In the genomic region with DNA sequence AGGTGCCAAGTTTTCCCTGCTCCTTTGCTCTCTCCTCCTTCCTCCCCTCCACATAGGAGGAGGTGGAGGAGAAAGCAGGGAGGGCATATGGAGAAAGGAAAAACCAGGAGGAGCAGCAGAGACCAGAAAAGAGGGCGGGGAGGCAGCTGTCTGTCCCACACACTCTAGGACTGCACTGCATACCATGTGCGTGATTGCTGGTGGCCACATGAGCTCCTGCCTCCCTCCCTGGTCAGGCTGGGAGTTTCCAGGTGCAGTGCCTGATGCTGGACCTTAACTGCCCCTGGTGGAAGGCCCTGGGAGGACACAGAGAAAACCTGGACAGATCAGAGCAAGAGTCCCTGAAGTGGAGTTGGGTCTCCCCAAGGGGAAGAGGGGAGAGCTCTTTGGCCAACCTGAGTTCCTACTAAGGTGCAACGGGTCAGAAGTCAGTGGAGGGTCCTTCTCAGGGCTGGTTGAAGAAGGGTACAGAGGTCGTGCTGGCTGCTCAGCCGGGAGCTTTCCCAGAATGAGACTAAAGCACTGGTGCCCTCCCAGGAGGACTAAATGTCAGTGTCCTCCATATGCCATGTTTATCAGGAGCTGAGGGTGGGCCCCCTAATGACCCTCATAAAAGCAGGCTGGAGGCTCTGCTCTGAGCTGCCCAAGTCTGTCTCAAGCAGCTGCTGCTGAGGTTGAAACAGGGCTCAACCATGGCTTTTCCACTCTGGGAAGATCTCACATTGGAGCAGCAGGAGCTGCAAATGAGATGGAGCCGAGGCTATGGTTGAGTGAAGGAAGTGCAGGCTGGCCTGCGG, we compare ENCODE assay signal across 14 cellular contexts. TPM values are rescaled to one million over a fixed set of nuclear protein-coding genes. Genes with fewer than 3 reads are reported as not detected.
DNase-seq lines count a peak whose midpoint lies in the region; ATAC-seq and TF ChIP-seq lines count a peak whose summit lies in the region.
"Had no signal": no experiment of that assay in that cellular context is flagged by ENCODE, and none has a peak within 500 bp of the region (broad histone marks: within the 10 kb centered on the region; RNA-seq: fewer than 3 reads in every experiment).

No MANE protein-coding gene starts in this region.

- H3K27me3 Mint-ChIP-seq in T-helper 17 cell (peaks cover 39% of the 10 kb centered on the region), glutamatergic neuron (ENCODE audit: unreplicated experiment) (peaks cover 9% of the 10 kb centered on the region)

- no peak overlapping the region for H3K4me3 Mint-ChIP-seq in T-helper 17 cell
- H3K4me3 Mint-ChIP-seq in glutamatergic neuron (ENCODE audit: unreplicated experiment) = peak overlapping the region; percentile 52
- H3K4me3 Mint-ChIP-seq: naive thymus-derived CD8-positive, alpha-beta T cell had no signal

- no peak overlapping the region for H3K4me3 ChIP-seq in retinal pigment epithelial cell (ENCODE audit: low read length)
- H3K4me3 ChIP-seq: tibial nerve had no signal

- DNase-seq in NCI-H524 (lab: John Stamatoyannopoulos, UW) (peak; percentile 15 to 67), NCI-H524 treated with DMSO at 0.1 percent for 48 hours (lab: John Stamatoyannopoulos, UW) (no peak), T-helper 17 cell (no peak), glutamatergic neuron (no peak), retinal pigment epithelial cell (ENCODE audit: low read depth) (no peak), NOMO-1 treated with dmso at 0.1 percent for 144 hours (lab: John Stamatoyannopoulos, UW; ENCODE audit: unreplicated experiment) (no peak), T-helper 2 cell (no peak), cardiac septum (ENCODE audit: low spot score) (no peak)
- DNase-seq: activated CD4-positive, CD25-positive, alpha-beta regulatory T cell; activated T-cell treated with anti-CD3 and anti-CD28 coated beads, Interleukin-2, amount 50 U/mL, for 48 hours; DND-41; naive thymus-derived CD8-positive, alpha-beta T cell; Right ventricle myocardium superior had no signal

- TF ChIP-seq CTCF in glutamatergic neuron (IDR thresholded peaks at IDR 0.05; ENCODE audit: partially characterized antibody, unreplicated experiment) (no peak), retinal pigment epithelial cell (conservative IDR thresholded peaks at IDR 0.05; ENCODE audit: low read depth, low read length) (peak; percentile 38)

- no peaks in the 10 kb centered on the region for H3K9me3 ChIP-seq in T-helper 17 cell (ENCODE audit: control insufficient read depth, low read length, poor library complexity, severe bottlenecking)
- H3K9me3 ChIP-seq: tibial nerve had no signal

- peaks cover 4% of the 10 kb centered on the region for H3K9me3 Mint-ChIP-seq in glutamatergic neuron (ENCODE audit: unreplicated experiment)
- H3K9me3 Mint-ChIP-seq: naive thymus-derived CD8-positive, alpha-beta T cell had no signal

- intact Hi-C loops in cardiac septum (cut with DNase I) = loop anchor here (5.0 kb wide), 2 partner anchors 47 to 527 kb away; no protein-coding TSS in a partner anchor

- H3K4me1 Mint-ChIP-seq in T-helper 17 cell = peaks cover 6% of the 10 kb centered on the region
- H3K4me1 Mint-ChIP-seq in glutamatergic neuron (ENCODE audit: low read depth, unreplicated experiment) = peaks cover 8% of the 10 kb centered on the region

- no peaks in the 10 kb centered on the region for H3K36me3 Mint-ChIP-seq in T-helper 17 cell (ENCODE audit: low read depth)
- no peaks in the 10 kb centered on the region for H3K36me3 Mint-ChIP-seq in glutamatergic neuron (ENCODE audit: unreplicated experiment)
- H3K36me3 Mint-ChIP-seq: naive thymus-derived CD8-positive, alpha-beta T cell had no signal

- H3K27ac Mint-ChIP-seq in T-helper 17 cell = peak overlapping the region; percentile 9
- peak overlapping the region; percentile 75 for H3K27ac Mint-ChIP-seq in glutamatergic neuron (ENCODE audit: unreplicated experiment)
- H3K27ac Mint-ChIP-seq: naive thymus-derived CD8-positive, alpha-beta T cell had no signal

- ATAC-seq in T-helper 17 cell = no peak
- ATAC-seq: naive thymus-derived CD8-positive, alpha-beta T cell had no signal

RNA-seq across cellular contexts. Expression of a gene that starts 3.5 kb away (rescaled TPM):
- total RNA-seq in T-helper 17 cell (under 1 TPM; 0.13 to 0.25 TPM), glutamatergic neuron (ENCODE audit: unreplicated experiment) (0.37 TPM), cardiac septum (0.86 TPM)

RNA-seq across cellular contexts. Expression of a gene that starts 29.7 kb away (rescaled TPM):
- total RNA-seq in T-helper 17 cell = 100 to 1,000 TPM in 1 of 2 donors, 10 to 100 TPM in 1; 97.5 to 101 TPM
- total RNA-seq in glutamatergic neuron (ENCODE audit: unreplicated experiment) = not detected
- 1.2 TPM for total RNA-seq in cardiac septum

RNA-seq across cellular contexts. Expression of a gene that starts 45.6 kb away (rescaled TPM):
- 10 to 100 TPM; 71.9 to 76.4 TPM for total RNA-seq in T-helper 17 cell
- total RNA-seq in glutamatergic neuron (ENCODE audit: unreplicated experiment) = 160 TPM
- 74.5 TPM for total RNA-seq in cardiac septum

Comparison
In these comparisons a context has a peak if more than half of its experiments do, and no peak if none do; other contexts are left out.
1. DNase-seq: peak in NCI-H524 (2 of 2); none in NCI-H524 treated with DMSO at 0.1 percent for 48 hours (single experiment), T-helper 17 cell (0 of 3), glutamatergic neuron (single experiment), retinal pigment epithelial cell (single experiment), NOMO-1 treated with dmso at 0.1 percent for 144 hours (single experiment), T-helper 2 cell (0 of 5) and cardiac septum (single experiment).
2. RNA of a gene that starts 29.7 kb away (total RNA-seq): 97.5 to 101 TPM in T-helper 17 cell; 1.2 TPM in cardiac septum (single experiment) and not detected in glutamatergic neuron (single experiment); every median in the first group is over 10 times any median in the second.